ENCODE assay signal across 21 cellular contexts in the genomic region with DNA sequence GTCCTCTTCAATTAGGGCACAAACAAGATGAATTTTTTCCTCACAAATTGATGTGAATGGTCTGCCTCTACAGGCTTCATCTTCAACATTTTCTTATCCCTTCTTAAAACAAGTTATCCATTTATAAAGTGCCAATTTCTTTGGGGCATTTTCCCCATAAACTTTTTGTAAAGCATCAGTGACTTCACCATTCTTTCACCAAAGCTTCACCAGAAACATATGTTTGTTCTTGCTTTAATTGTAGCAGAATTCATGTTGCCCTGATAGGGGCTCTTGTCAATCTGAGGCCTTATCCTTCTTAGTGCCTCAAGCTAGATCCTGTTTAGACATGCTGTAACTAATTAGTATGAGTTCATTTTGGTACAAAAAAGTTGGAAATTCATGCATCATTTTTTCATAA.
"Had no signal": no experiment of that assay in that cellular context is flagged by ENCODE, and none has a peak within 500 bp of the region (broad histone marks: within the 10 kb centered on the region; RNA-seq: fewer than 3 reads in every experiment).

No MANE protein-coding gene starts in this region.

- H3K27me3 ChIP-seq: dorsolateral prefrontal cortex, esophagus squamous epithelium, gastrocnemius medialis, heart right ventricle, left lung had no signal

- H3K36me3 ChIP-seq: esophagus squamous epithelium, gastrocnemius medialis, left lung, lower lobe of right lung had no signal

- H3K9me3 ChIP-seq: esophagus squamous epithelium, gastrocnemius medialis, heart right ventricle, left lung, lower lobe of right lung had no signal

- H3K4me3 ChIP-seq: coronary artery, dorsolateral prefrontal cortex, esophagus squamous epithelium, gastrocnemius medialis, heart right ventricle, left lung, lower lobe of right lung had no signal

- DNase-seq: dermis blood vessel endothelial cell; dorsolateral prefrontal cortex; effector CD8-positive, alpha-beta T cell; effector memory CD8-positive, alpha-beta T cell; endodermal cell; erythroblast; esophagus squamous epithelium; foreskin keratinocyte; gastrocnemius medialis; glutamatergic neuron; head of caudate nucleus; heart right ventricle; hippocampal formation; left cardiac atrium; left lung; left ventricle myocardium superior; lower lobe of right lung; mesenchymal stem cell; naive B cell had no signal

- H3K27ac ChIP-seq: coronary artery, dorsolateral prefrontal cortex, epithelial cell of prostate, esophagus squamous epithelium, foreskin keratinocyte, gastrocnemius medialis, heart right ventricle, left lung, lower lobe of right lung had no signal

- H3K4me1 ChIP-seq: foreskin keratinocyte, gastrocnemius medialis, heart right ventricle, left lung, lower lobe of right lung had no signal
